9 cellular contexts compared by ENCODE assay signal in the genomic region with DNA sequence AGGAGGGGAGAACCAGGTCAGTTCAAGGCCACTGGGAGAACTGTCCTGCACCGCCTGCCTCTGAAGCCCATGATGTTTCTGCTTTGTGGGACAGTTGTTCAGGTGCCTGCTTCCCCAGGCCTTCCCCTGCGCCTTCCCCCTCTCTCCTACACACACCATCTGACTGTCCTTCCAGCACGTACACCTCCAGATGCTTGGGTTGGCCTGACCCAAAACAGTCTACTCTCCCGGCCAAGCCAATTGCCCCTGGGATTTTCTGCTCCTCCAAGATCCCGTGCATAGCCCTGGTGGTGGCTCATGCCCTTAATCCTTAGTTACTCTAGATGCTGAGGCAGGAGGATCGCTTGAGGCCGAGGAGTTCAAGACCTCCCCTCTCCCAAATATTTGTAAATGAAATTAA. TPM values are rescaled to one million over a fixed set of nuclear protein-coding genes. Genes with fewer than 3 reads are reported as not detected.
DNase-seq lines count a peak whose midpoint lies in the region; TF ChIP-seq lines count a peak whose summit lies in the region.
"Had no signal": no experiment of that assay in that cellular context is flagged by ENCODE, and none has a peak within 500 bp of the region (broad histone marks: within the 10 kb centered on the region; RNA-seq: fewer than 3 reads in every experiment).

No MANE protein-coding gene starts in this region.

- H3K9me3 Mint-ChIP-seq in neural progenitor cell = no peaks in the 10 kb centered on the region

- H3K27me3 Mint-ChIP-seq in neural progenitor cell (ENCODE audit: insufficient read depth, low read depth) = peaks cover 19% of the 10 kb centered on the region

- H3K9ac ChIP-seq in BLaER1 treated with 17β-estradiol and CSF1 and Interleukin-3, amounts not matched to agents 10 nM and 100 nM = peak overlapping the region; percentile 68 to 87 (median 82); a peak in 21 of 22 replicates
- H3K9ac ChIP-seq in neural progenitor cell = no peak overlapping the region

- H3K79me2 ChIP-seq in neural progenitor cell (ENCODE audit: low read depth) = no peaks in the 10 kb centered on the region

- no peaks in the 10 kb centered on the region for H3K36me3 Mint-ChIP-seq in neural progenitor cell

- H3K27ac ChIP-seq in BLaER1 treated with 17β-estradiol and CSF1 and Interleukin-3, amounts not matched to agents 10 nM and 100 nM = peak overlapping the region in 10 of 11 experiments; percentile 41 to 88 (median 80); a peak in 21 of 22 replicates
- H3K27ac ChIP-seq in dorsolateral prefrontal cortex (peak overlapping the region in 56 of 59 donors; percentile 15 to 95 (median 80)), neural progenitor cell (no peak overlapping the region)

- H2AFZ ChIP-seq in neural progenitor cell (replicated peaks) = peak overlapping the region; percentile 94

- H3K4me3 ChIP-seq in BLaER1 treated with 17β-estradiol and CSF1 and Interleukin-3, amounts not matched to agents 10 nM and 100 nM = peak overlapping the region in 9 of 10 experiments; percentile 65 to 86 (median 76); a peak in 16 of 20 replicates
- H3K4me3 ChIP-seq in LNCaP clone FGC (ENCODE audit: low read depth, low read length) (peak overlapping the region; percentile 70), dorsolateral prefrontal cortex (peak overlapping the region in 47 of 59 donors; percentile 59 to 95 (median 83)), neural progenitor cell (peak overlapping the region; percentile 65)

- no peak overlapping the region for H3K27ac Mint-ChIP-seq in neural progenitor cell

- DNase-seq in LNCaP clone FGC (ENCODE audit: low read depth) (no peak), dorsolateral prefrontal cortex (no peak), neural progenitor cell (ENCODE audit: low spot score) (no peak), DMS79 (lab: John Stamatoyannopoulos, UW) (no peak), ureter (ENCODE audit: low spot score) (no peak), GM10248 (ENCODE audit: extremely low spot score) (no peak), NCI-H82 (lab: John Stamatoyannopoulos, UW) (no peak)

- no peaks in the 10 kb centered on the region for H3K27me3 ChIP-seq in BLaER1 treated with 17β-estradiol and CSF1 and Interleukin-3, amounts not matched to agents 10 nM and 100 nM
- H3K27me3 ChIP-seq in dorsolateral prefrontal cortex = no peaks in the 10 kb centered on the region
- H3K27me3 ChIP-seq in neural progenitor cell = peaks cover 52% of the 10 kb centered on the region

- TF ChIP-seq CTCF in LNCaP clone FGC (IDR thresholded peaks at IDR 0.05; ENCODE audit: control insufficient read depth, extremely low read depth, insufficient read depth) (no peak), dorsolateral prefrontal cortex (IDR thresholded peaks at IDR 0.05 in 54 of 56, conservative IDR thresholded peaks at IDR 0.05 in 2 of 56; ENCODE audit: low read depth in 1 of 56, partially characterized antibody in 56 of 56) (no peak), neural progenitor cell (IDR thresholded peaks at IDR 0.05) (no peak), GM10248 (IDR thresholded peaks at IDR 0.05; ENCODE audit: control extremely low read depth, extremely low read depth, low read depth, missing control alignments) (no peak)

- peaks cover 12 to 34% (median 23%) of the 10 kb centered on the region in 11 experiments; a peak in 21 of 22 replicates for H3K36me3 ChIP-seq in BLaER1 treated with 17β-estradiol and CSF1 and Interleukin-3, amounts not matched to agents 10 nM and 100 nM
- H3K36me3 ChIP-seq in neural progenitor cell = no peaks in the 10 kb centered on the region

- H3K4me1 Mint-ChIP-seq in neural progenitor cell = peaks cover 16% of the 10 kb centered on the region

- H3K4me2 ChIP-seq in BLaER1 treated with 17β-estradiol and CSF1 and Interleukin-3, amounts not matched to agents 10 nM and 100 nM = peak overlapping the region; percentile 48 to 96 (median 82); a peak in 21 of 22 replicates
- peak overlapping the region; percentile 91 for H3K4me2 ChIP-seq in neural progenitor cell

- peaks cover 0 to 24% (median 7%) of the 10 kb centered on the region in 11 experiments; a peak in 13 of 22 replicates for H4K20me1 ChIP-seq in BLaER1 treated with 17β-estradiol and CSF1 and Interleukin-3, amounts not matched to agents 10 nM and 100 nM
- peaks cover 5% of the 10 kb centered on the region for H4K20me1 ChIP-seq in neural progenitor cell (ENCODE audit: low read depth)

- intact Hi-C loops in dorsolateral prefrontal cortex (cut with DNase I) = loop anchor here (2.0 to 10.0 kb wide), 3 partner anchors 57 to 217 kb away; partner anchors contain the start of gene LRRC59 (in 1 of the 2)

- H3K9me3 ChIP-seq in BLaER1 treated with 17β-estradiol and CSF1 and Interleukin-3, amounts not matched to agents 10 nM and 100 nM (replicated peaks in 1 of 11) = no peaks in the 10 kb centered on the region
- H3K9me3 ChIP-seq in neural progenitor cell (ENCODE audit: low read depth) = no peaks in the 10 kb centered on the region

- H3K4me1 ChIP-seq in BLaER1 treated with 17β-estradiol and CSF1 and Interleukin-3, amounts not matched to agents 10 nM and 100 nM = peaks cover 21 to 41% (median 27%) of the 10 kb centered on the region in 10 experiments
- H3K4me1 ChIP-seq in neural progenitor cell = peaks cover 3% of the 10 kb centered on the region

- peaks cover 36% of the 10 kb centered on the region for H3F3A ChIP-seq in neural progenitor cell (ENCODE audit: low read depth)

- POLR2A ChIA-PET in GM10248 (lab: Yijun Ruan, JAX) = no interaction called here

- H3K4me3 Mint-ChIP-seq in neural progenitor cell = peak overlapping the region; percentile 85

- CTCF ChIA-PET in GM10248 (lab: Yijun Ruan, JAX) = interaction anchor here (0.7 to 2.3 kb wide), 12 partner anchors 8 to 278 kb away, joined by 3 to 19 read pairs (median 4); partner anchors contain the start of genes CHAD and LRRC59

RNA-seq across cellular contexts. Expression of gene RSAD1, which starts 0.7 kb away (rescaled TPM):
- total RNA-seq in dorsolateral prefrontal cortex (10 to 100 TPM; 32.2 to 82.5 (median 54.8) TPM), neural progenitor cell (ENCODE audit: low replicate concordance) (9.7 and 12.9 TPM in 2 replicates), ureter (33.2 TPM)

RNA-seq across cellular contexts. Expression of gene CHAD, which starts 9.3 kb away (rescaled TPM):
- total RNA-seq in dorsolateral prefrontal cortex (10 to 100 TPM in 3 of 120 experiments, 1 to 10 TPM in 115, under 1 TPM in 2; 0.77 to 12.8 (median 3.5) TPM), neural progenitor cell (ENCODE audit: low replicate concordance) (not detected in 2 replicates), ureter (not detected)
- total RNA-seq: dermis microvascular lymphatic vessel endothelial cell had no signal

RNA-seq across cellular contexts. Expression of gene MYCBPAP, which starts 30.3 kb away (rescaled TPM):
- 10 to 100 TPM in 9 of 120 experiments, 1 to 10 TPM in 111; 1.7 to 14.6 (median 5.8) TPM for total RNA-seq in dorsolateral prefrontal cortex
- total RNA-seq in neural progenitor cell (ENCODE audit: low replicate concordance) = 3.5 and 3.8 TPM in 2 replicates
- total RNA-seq in ureter = 1.1 TPM

RNA-seq across cellular contexts. Expression of gene ACSF2, which starts 52.0 kb away (rescaled TPM):
- total RNA-seq in dorsolateral prefrontal cortex (10 to 100 TPM in 114 of 120 experiments, 1 to 10 TPM in 6; 7.3 to 47.1 (median 17.3) TPM), neural progenitor cell (ENCODE audit: low replicate concordance) (15.2 and 28.8 TPM in 2 replicates), ureter (172 TPM)

RNA-seq across cellular contexts. Expression of gene EPN3, which starts 54.6 kb away (rescaled TPM):
- total RNA-seq in dorsolateral prefrontal cortex (10 to 100 TPM in 63 of 120 experiments, 1 to 10 TPM in 56, under 1 TPM in 1; 0.81 to 24.4 (median 10.4) TPM), neural progenitor cell (ENCODE audit: low replicate concordance) (0.09 and 0.24 TPM in 2 replicates), ureter (70.5 TPM)
